26 cellular contexts compared by ENCODE assay signal in genomic region chr10:103770139-103770538, GRCh38.
"Had no signal": no experiment of that assay in that cellular context is flagged by ENCODE, and none has a peak within 500 bp of the region (broad histone marks: within the 10 kb centered on the region; RNA-seq: fewer than 3 reads in every experiment).

No MANE protein-coding gene starts in this region.

- H3K9me3 ChIP-seq: left lung, ovary, right lobe of liver, stomach, testis, thyroid gland, transverse colon, upper lobe of left lung, vagina had no signal

- FAIRE-seq: islet of Langerhans, kidney had no signal

- DNase-seq: hypothalamus; immature natural killer cell; left colon; left lung; mesendoderm; naive B cell; natural killer cell; ovary; right lobe of liver; stimulated activated CD4-positive, alpha-beta T cell treated with anti-CD3 and anti-CD28 coated beads, Interleukin-1b, Interleukin-23, amount 100 ng/mL, for 48 hours; stimulated activated CD4-positive, alpha-beta T cell treated with anti-CD3 and anti-CD28 coated beads, Interleukin-2, amount 100 ng/mL, for 48 hours; stimulated activated CD4-positive, alpha-beta T cell treated with anti-CD3 and anti-CD28 coated beads, Interleukin-4, amount 100 ng/mL, for 4 hours; stimulated activated CD8-positive, alpha-beta memory T cell treated with anti-CD3 and anti-CD28 coated beads, Interleukin-4, amount 100 ng/mL, for 48 hours; stimulated activated naive CD4-positive, alpha-beta T cell treated with Interleukin-2 at 50 U/mL for 16 hours; stomach; testis; thyroid gland; transverse colon; upper lobe of left lung had no signal

- H3K27ac ChIP-seq: left lung, ovary, right atrium auricular region, right lobe of liver, stomach, testis, thyroid gland, transverse colon, upper lobe of left lung, vagina had no signal

- H3K4me2 ChIP-seq: smooth muscle cell had no signal

- ATAC-seq: left colon; left lung; natural killer cell; right lobe of liver; stimulated activated memory B cell treated with anti-CD40 and anti-IgM and Interleukin-4, amounts not matched to agents 10 μg/mL and 1 μg/mL and 100 μg/mL, for 72 hours had no signal

- H3K4me3 ChIP-seq: left lung, lung, ovary, right atrium auricular region, right lobe of liver, smooth muscle cell, stomach, testis, thyroid gland, transverse colon, upper lobe of left lung, vagina had no signal

- H3K27me3 ChIP-seq: ovary, right atrium auricular region, right lobe of liver, stomach, testis, thyroid gland, transverse colon, upper lobe of left lung, vagina had no signal

- H3K36me3 ChIP-seq: left lung, ovary, right atrium auricular region, right lobe of liver, stomach, thyroid gland, transverse colon, upper lobe of left lung had no signal
